ENCODE assay signal across 7 cellular contexts in genomic region chr1:120728811-120729210, GRCh38. TPM values are rescaled to one million over a fixed set of nuclear protein-coding genes. Genes with fewer than 3 reads are reported as not detected.
DNase-seq lines count a peak whose midpoint lies in the region; ATAC-seq lines count a peak whose summit lies in the region.
"Not testable (repeated sequence)": the region's sequence is repeated elsewhere in the genome, so short reads cannot be mapped to it uniquely, and the experiment has no call there.

No MANE protein-coding gene starts in this region.

- peak; percentile 15 to 17 for DNase-seq in activated CD4-positive, alpha-beta T cell treated with anti-CD3 and anti-CD28 coated beads for 4 hours
- DNase-seq in activated CD4-positive, alpha-beta memory T cell treated with anti-CD3 and anti-CD28 coated beads for 36 hours = peak; percentile 63
- DNase-seq in activated T-cell treated with anti-CD3 and anti-CD28 coated beads, Interleukin-2, amount 50 U/mL, for 4 hours = peak; percentile 6
- peak; percentile 22 for DNase-seq in activated naive CD4-positive, alpha-beta T cell treated with Interleukin-2 at 50 U/mL for 16 hours
- peak; percentile 4 for DNase-seq in activated naive CD8-positive, alpha-beta T cell treated with anti-CD3 and anti-CD28 coated beads, Interleukin-2, amount 50 U/mL, for 24 hours
- DNase-seq in stimulated activated CD4-positive, alpha-beta T cell treated with anti-CD3 and anti-CD28 coated beads, Interleukin-12 subunit alpha, Interleukin-12 subunit beta, amount 100 ng/mL, for 48 hours (ENCODE audit: low read depth in 2 of 3, low spot score in 1 of 3) = peak; percentile 1 to 4 (median 4)
- peak; percentile 1 to 32 for DNase-seq in stimulated activated CD4-positive, alpha-beta T cell treated with anti-CD3 and anti-CD28 coated beads, Interleukin-2, amount 100 ng/mL, for 24 hours

- H3K36me3 Mint-ChIP-seq in activated CD4-positive, alpha-beta memory T cell treated with anti-CD3 and anti-CD28 coated beads for 36 hours; activated T-cell treated with anti-CD3 and anti-CD28 coated beads, Interleukin-2, amount 50 U/mL, for 4 hours (ENCODE audit: insufficient read depth); activated naive CD8-positive, alpha-beta T cell treated with anti-CD3 and anti-CD28 coated beads, Interleukin-2, amount 50 U/mL, for 24 hours (ENCODE audit: low read depth): not testable (repeated sequence)

- POLR2A ChIA-PET in activated CD4-positive, alpha-beta memory T cell treated with anti-CD3 and anti-CD28 coated beads for 36 hours (lab: Charles Lee) = not testable (repeated sequence)

- CTCF ChIA-PET in activated CD4-positive, alpha-beta memory T cell treated with anti-CD3 and anti-CD28 coated beads for 36 hours (lab: Charles Lee) = not testable (repeated sequence)

- intact Hi-C loops in activated CD4-positive, alpha-beta memory T cell treated with anti-CD3 and anti-CD28 coated beads for 36 hours (cut with micrococcal nuclease) = not testable (repeated sequence)

- H3K27ac Mint-ChIP-seq in activated CD4-positive, alpha-beta memory T cell treated with anti-CD3 and anti-CD28 coated beads for 36 hours; activated naive CD8-positive, alpha-beta T cell treated with anti-CD3 and anti-CD28 coated beads, Interleukin-2, amount 50 U/mL, for 24 hours: not testable (repeated sequence)

- H3K4me3 Mint-ChIP-seq in activated CD4-positive, alpha-beta memory T cell treated with anti-CD3 and anti-CD28 coated beads for 36 hours; activated T-cell treated with anti-CD3 and anti-CD28 coated beads, Interleukin-2, amount 50 U/mL, for 4 hours; activated naive CD8-positive, alpha-beta T cell treated with anti-CD3 and anti-CD28 coated beads, Interleukin-2, amount 50 U/mL, for 24 hours: not testable (repeated sequence)

- not testable (repeated sequence) for H3K9me3 Mint-ChIP-seq in activated CD4-positive, alpha-beta memory T cell treated with anti-CD3 and anti-CD28 coated beads for 36 hours; activated T-cell treated with anti-CD3 and anti-CD28 coated beads, Interleukin-2, amount 50 U/mL, for 4 hours; activated naive CD8-positive, alpha-beta T cell treated with anti-CD3 and anti-CD28 coated beads, Interleukin-2, amount 50 U/mL, for 24 hours

- H3K27me3 Mint-ChIP-seq in activated CD4-positive, alpha-beta memory T cell treated with anti-CD3 and anti-CD28 coated beads for 36 hours; activated T-cell treated with anti-CD3 and anti-CD28 coated beads, Interleukin-2, amount 50 U/mL, for 4 hours (ENCODE audit: low read depth); activated naive CD8-positive, alpha-beta T cell treated with anti-CD3 and anti-CD28 coated beads, Interleukin-2, amount 50 U/mL, for 24 hours: not testable (repeated sequence)

- not testable (repeated sequence) for ATAC-seq in activated T-cell treated with anti-CD3 and anti-CD28 coated beads, Interleukin-2, amount 50 U/mL, for 4 hours; activated naive CD8-positive, alpha-beta T cell treated with anti-CD3 and anti-CD28 coated beads, Interleukin-2, amount 50 U/mL, for 24 hours

- H3K4me1 Mint-ChIP-seq in activated CD4-positive, alpha-beta memory T cell treated with anti-CD3 and anti-CD28 coated beads for 36 hours (ENCODE audit: low read depth); activated T-cell treated with anti-CD3 and anti-CD28 coated beads, Interleukin-2, amount 50 U/mL, for 4 hours (ENCODE audit: low read depth): not testable (repeated sequence)
- H3K4me1 Mint-ChIP-seq in activated naive CD8-positive, alpha-beta T cell treated with anti-CD3 and anti-CD28 coated beads, Interleukin-2, amount 50 U/mL, for 24 hours = peaks cover 10% of the 10 kb centered on the region

RNA-seq across cellular contexts. Expression of gene NBPF26, which starts 5.1 kb away (rescaled TPM):
- total RNA-seq in activated CD4-positive, alpha-beta memory T cell treated with anti-CD3 and anti-CD28 coated beads for 36 hours = 10 to 100 TPM; 24.7 to 27.1 TPM
- total RNA-seq in activated T-cell treated with anti-CD3 and anti-CD28 coated beads, Interleukin-2, amount 50 U/mL, for 4 hours = 10 to 100 TPM; 10.0 to 26.7 (median 13.8) TPM

Comparison
In these comparisons a context has a peak if more than half of its experiments do, and no peak if none do; other contexts are left out.
1. DNase-seq: peak in every context shown above with its lines; median percentile 63 in activated CD4-positive, alpha-beta memory T cell treated with anti-CD3 and anti-CD28 coated beads for 36 hours; 22 in activated naive CD4-positive, alpha-beta T cell treated with Interleukin-2 at 50 U/mL for 16 hours; 16 in stimulated activated CD4-positive, alpha-beta T cell treated with anti-CD3 and anti-CD28 coated beads, Interleukin-2, amount 100 ng/mL, for 24 hours; 16 in activated CD4-positive, alpha-beta T cell treated with anti-CD3 and anti-CD28 coated beads for 4 hours; 6 in activated T-cell treated with anti-CD3 and anti-CD28 coated beads, Interleukin-2, amount 50 U/mL, for 4 hours; 4 in activated naive CD8-positive, alpha-beta T cell treated with anti-CD3 and anti-CD28 coated beads, Interleukin-2, amount 50 U/mL, for 24 hours; 4 in stimulated activated CD4-positive, alpha-beta T cell treated with anti-CD3 and anti-CD28 coated beads, Interleukin-12 subunit alpha, Interleukin-12 subunit beta, amount 100 ng/mL, for 48 hours.